ENCODE assay signal across 19 cellular contexts in genomic region chr13:110949628-110950027, GRCh38. TPM values are rescaled to one million over a fixed set of nuclear protein-coding genes. Genes with fewer than 3 reads are reported as not detected.
DNase-seq lines count a peak whose midpoint lies in the region; FAIRE-seq and TF ChIP-seq lines count a peak whose summit lies in the region.
"Had no signal": no experiment of that assay in that cellular context is flagged by ENCODE, and none has a peak within 500 bp of the region (broad histone marks: within the 10 kb centered on the region; RNA-seq: fewer than 3 reads in every experiment).

No MANE protein-coding gene starts in this region.

- no peaks in the 10 kb centered on the region; a peak in 2 of 5 replicates for H3K9me3 Mint-ChIP-seq in H9
- H3K9me3 Mint-ChIP-seq: CD8-positive, alpha-beta T cell; IgD-negative memory B cell had no signal

- DNase-seq in erythroblast (lab: John Stamatoyannopoulos, UW) (peak; percentile 24 to 41), H9 (no peak), ascending aorta (ENCODE audit: low spot score in 2 of 2) (no peak), NCI-H226 (no peak), frontal cortex (ENCODE audit: low spot score in 2 of 2) (no peak)
- DNase-seq: ACHN; BE2C; Calu3; CD8-positive, alpha-beta T cell; DMS79 treated with DMSO at 0.1 percent for 48 hours; GF-D8; GOT3; H7; KG1 had no signal

- H3K27me3 Mint-ChIP-seq in H9 (ENCODE audit: low read depth), result peaks cover 5% of the 10 kb centered on the region

- TF ChIP-seq CTCF in HEK293 (tag by site-specific recombination; IDR thresholded peaks at IDR 0.05) (no peak), H9 (conservative IDR thresholded peaks at IDR 0.05) (no peak), ascending aorta (IDR thresholded peaks at IDR 0.05) (no peak)

- no peak overlapping the region for H2AK5ac ChIP-seq in H9 (ENCODE audit: insufficient read length, low read length)

- no peaks in the 10 kb centered on the region for H3K4me1 Mint-ChIP-seq in H9

- no peak for TF ChIP-seq POLR2A in erythroblast (IDR thresholded peaks at IDR 0.05; ENCODE audit: low read length)

- peak overlapping the region; percentile 49 to 90 (median 76) for H3K4me2 ChIP-seq in BLaER1 treated with 17β-estradiol and CSF1 and Interleukin-3, amounts not matched to agents 10 nM and 100 nM
- no peak overlapping the region for H3K4me2 ChIP-seq in H9 (ENCODE audit: insufficient read depth, insufficient read length, low read length)

- no peak overlapping the region for H3K14ac ChIP-seq in H9 (ENCODE audit: insufficient read depth, low read length)

- peak overlapping the region in 5 of 10 experiments; percentile 6 to 27 (median 19); a peak in 6 of 20 replicates for H3K4me3 ChIP-seq in BLaER1 treated with 17β-estradiol and CSF1 and Interleukin-3, amounts not matched to agents 10 nM and 100 nM
- H3K4me3 ChIP-seq in HEK293 (ENCODE audit: low read depth, low read length), result no peak overlapping the region
- H3K4me3 ChIP-seq in ascending aorta, result no peak overlapping the region

- no peak overlapping the region for H2BK15ac ChIP-seq in H9 (ENCODE audit: low read depth, low read length)

- no peak for FAIRE-seq in frontal cortex (lab: Jason Lieb, UNC)
- FAIRE-seq: HepG2 had no signal

- H3K79me1 ChIP-seq in H9 (ENCODE audit: insufficient read depth, low read depth, low read length, poor library complexity, severe bottlenecking), result no peaks in the 10 kb centered on the region

- POLR2A ChIA-PET in HEK293 (lab: Yijun Ruan, JAX), result no interaction called here

- no peak overlapping the region for H3T11ph ChIP-seq in H9 (ENCODE audit: low read length)

- no peak overlapping the region for H3K18ac ChIP-seq in H9 (ENCODE audit: insufficient read length, low read depth, low read length)

- H3K36me3 ChIP-seq in BLaER1 treated with 17β-estradiol and CSF1 and Interleukin-3, amounts not matched to agents 10 nM and 100 nM, result 0 out of 22 replicates have a peak, but pooled peaks cover 0 to 4% (median 0%) of the 10 kb centered on the region in 11 experiments
- H3K36me3 ChIP-seq in HEK293 (ENCODE audit: control insufficient read depth in 2 of 2, insufficient read depth in 1 of 2, low read length in 2 of 2), result no peaks in the 10 kb centered on the region
- no peaks in the 10 kb centered on the region for H3K36me3 ChIP-seq in ascending aorta
- H3K36me3 ChIP-seq: BE2C had no signal

- H3K23ac ChIP-seq in H9 (ENCODE audit: insufficient read length, low read depth, low read length), result no peak overlapping the region

- CTCF ChIA-PET in HEK293 (lab: Yijun Ruan, JAX), result no interaction called here

- no peaks in the 10 kb centered on the region for H4K20me1 ChIP-seq in BLaER1 treated with 17β-estradiol and CSF1 and Interleukin-3, amounts not matched to agents 10 nM and 100 nM
- no peaks in the 10 kb centered on the region for H4K20me1 ChIP-seq in H9 (ENCODE audit: control insufficient read depth, insufficient read depth, insufficient read length)

- no peak overlapping the region for H2BK12ac ChIP-seq in H9 (ENCODE audit: insufficient read length, low read depth, low read length)

- no peak overlapping the region for H2BK20ac ChIP-seq in H9 (ENCODE audit: low read depth, low read length, poor library complexity, severe bottlenecking)

- H3K4me1 ChIP-seq in BLaER1 treated with 17β-estradiol and CSF1 and Interleukin-3, amounts not matched to agents 10 nM and 100 nM, result peaks cover 42 to 70% (median 48%) of the 10 kb centered on the region in 10 experiments
- H3K4me1 ChIP-seq in HEK293 (ENCODE audit: control insufficient read depth, insufficient read depth, low read length), result no peaks in the 10 kb centered on the region
- no peaks in the 10 kb centered on the region for H3K4me1 ChIP-seq in H9 (ENCODE audit: insufficient read depth, low read length)
- peaks cover 0 to 1% of the 10 kb centered on the region in 2 donors for H3K4me1 ChIP-seq in ascending aorta
- H3K4me1 ChIP-seq: BE2C had no signal

- H2AFZ ChIP-seq in H9 (ENCODE audit: low read length), result no peak overlapping the region

- peak overlapping the region in 9 of 11 experiments; percentile 10 to 43 (median 26); a peak in 7 of 22 replicates for H3K27ac ChIP-seq in BLaER1 treated with 17β-estradiol and CSF1 and Interleukin-3, amounts not matched to agents 10 nM and 100 nM
- H3K27ac ChIP-seq in HEK293 (ENCODE audit: extremely low read depth, low read depth, low read length), result no peak overlapping the region
- H3K27ac ChIP-seq in H9 (ENCODE audit: insufficient read length, low read depth, low read length), result no peak overlapping the region
- H3K27ac ChIP-seq in ascending aorta, result no peak overlapping the region

- H3K4ac ChIP-seq in H9 (ENCODE audit: low read depth, low read length), result no peak overlapping the region

- no CpG with 5 or more reads among the region's 4 CpGs for WGBS in H9 (ENCODE audit: extremely low coverage, insufficient read length, low lambda C conversion rate)

- H3K36me3 Mint-ChIP-seq in H9 (ENCODE audit: insufficient read depth in 1 of 3, low read depth in 3 of 3), result no peaks in the 10 kb centered on the region
- H3K36me3 Mint-ChIP-seq: CD14-positive monocyte; CD8-positive, alpha-beta T cell; IgD-negative memory B cell had no signal

- no peak overlapping the region for H4K5ac ChIP-seq in H9 (ENCODE audit: insufficient read length, low read depth, low read length)

- no peaks in the 10 kb centered on the region for H3K79me2 ChIP-seq in H9 (ENCODE audit: insufficient read depth, low read length)

- no peak overlapping the region for H3K56ac ChIP-seq in H9 (ENCODE audit: insufficient read length, low read depth, low read length)

- H2BK120ac ChIP-seq in H9 (ENCODE audit: low read depth, low read length, poor library complexity, severe bottlenecking), result no peak overlapping the region

- no peak overlapping the region for H3K4me3 Mint-ChIP-seq in H9
- H3K4me3 Mint-ChIP-seq: CD14-positive monocyte; CD8-positive, alpha-beta T cell; IgD-negative memory B cell had no signal

- no peak overlapping the region for H4K91ac ChIP-seq in H9 (ENCODE audit: insufficient read length, low read depth, low read length)

- H3K9me3 ChIP-seq in BLaER1 treated with 17β-estradiol and CSF1 and Interleukin-3, amounts not matched to agents 10 nM and 100 nM (replicated peaks in 1 of 11), result peaks cover 19 to 29% (median 21%) of the 10 kb centered on the region in 11 experiments
- no peaks in the 10 kb centered on the region for H3K9me3 ChIP-seq in HEK293 (ENCODE audit: control insufficient read depth, insufficient read depth, low read depth, low read length)
- no peaks in the 10 kb centered on the region for H3K9me3 ChIP-seq in H9 (ENCODE audit: control insufficient read depth, low read depth, low read length)
- no peaks in the 10 kb centered on the region for H3K9me3 ChIP-seq in ascending aorta
- H3K9me3 ChIP-seq: BE2C had no signal

- H4K8ac ChIP-seq in H9 (replicated peaks; ENCODE audit: insufficient read length, low read depth, low read length), result no peak overlapping the region

- intact Hi-C loops in ascending aorta (cut with DNase I), result no loop called here

- H3K23me2 ChIP-seq in H9 (ENCODE audit: insufficient read length, low read depth, low read length, poor library complexity, severe bottlenecking), result no peaks in the 10 kb centered on the region

- H3K27ac Mint-ChIP-seq in H9, result no peak overlapping the region
- H3K27ac Mint-ChIP-seq: CD8-positive, alpha-beta T cell; IgD-negative memory B cell had no signal

- H2BK5ac ChIP-seq in H9 (ENCODE audit: insufficient read length, low read length), result no peak overlapping the region

- H3K27me3 ChIP-seq in BLaER1 treated with 17β-estradiol and CSF1 and Interleukin-3, amounts not matched to agents 10 nM and 100 nM, result no peaks in the 10 kb centered on the region
- no peaks in the 10 kb centered on the region for H3K27me3 ChIP-seq in H9 (ENCODE audit: insufficient read depth, low read length)
- no peaks in the 10 kb centered on the region for H3K27me3 ChIP-seq in ascending aorta

- no peak overlapping the region for H3K9ac ChIP-seq in BLaER1 treated with 17β-estradiol and CSF1 and Interleukin-3, amounts not matched to agents 10 nM and 100 nM
- no peak overlapping the region for H3K9ac ChIP-seq in H9 (ENCODE audit: extremely low read depth, insufficient read length, low read length)

TF ChIP-seq in HEK293, 187 proteins besides CTCF, POLR2A, EP300 and RAD21:
- 0 out of 2 replicates have a peak, but pooled peaks have one; percentile 24 for TF ChIP-seq ZFHX2 (tag by site-specific recombination; conservative IDR thresholded peaks at IDR 0.05)
- TF ChIP-seq, protein P1, sequence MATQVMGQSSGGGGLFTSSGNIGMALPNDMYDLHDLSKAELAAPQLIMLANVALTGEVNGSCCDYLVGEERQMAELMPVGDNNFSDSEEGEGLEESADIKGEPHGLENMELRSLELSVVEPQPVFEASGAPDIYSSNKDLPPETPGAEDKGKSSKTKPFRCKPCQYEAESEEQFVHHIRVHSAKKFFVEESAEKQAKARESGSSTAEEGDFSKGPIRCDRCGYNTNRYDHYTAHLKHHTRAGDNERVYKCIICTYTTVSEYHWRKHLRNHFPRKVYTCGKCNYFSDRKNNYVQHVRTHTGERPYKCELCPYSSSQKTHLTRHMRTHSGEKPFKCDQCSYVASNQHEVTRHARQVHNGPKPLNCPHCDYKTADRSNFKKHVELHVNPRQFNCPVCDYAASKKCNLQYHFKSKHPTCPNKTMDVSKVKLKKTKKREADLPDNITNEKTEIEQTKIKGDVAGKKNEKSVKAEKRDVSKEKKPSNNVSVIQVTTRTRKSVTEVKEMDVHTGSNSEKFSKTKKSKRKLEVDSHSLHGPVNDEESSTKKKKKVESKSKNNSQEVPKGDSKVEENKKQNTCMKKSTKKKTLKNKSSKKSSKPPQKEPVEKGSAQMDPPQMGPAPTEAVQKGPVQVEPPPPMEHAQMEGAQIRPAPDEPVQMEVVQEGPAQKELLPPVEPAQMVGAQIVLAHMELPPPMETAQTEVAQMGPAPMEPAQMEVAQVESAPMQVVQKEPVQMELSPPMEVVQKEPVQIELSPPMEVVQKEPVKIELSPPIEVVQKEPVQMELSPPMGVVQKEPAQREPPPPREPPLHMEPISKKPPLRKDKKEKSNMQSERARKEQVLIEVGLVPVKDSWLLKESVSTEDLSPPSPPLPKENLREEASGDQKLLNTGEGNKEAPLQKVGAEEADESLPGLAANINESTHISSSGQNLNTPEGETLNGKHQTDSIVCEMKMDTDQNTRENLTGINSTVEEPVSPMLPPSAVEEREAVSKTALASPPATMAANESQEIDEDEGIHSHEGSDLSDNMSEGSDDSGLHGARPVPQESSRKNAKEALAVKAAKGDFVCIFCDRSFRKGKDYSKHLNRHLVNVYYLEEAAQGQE (tag by site-specific recombination; IDR thresholded peaks at IDR 0.05), result no peak

RNA-seq across cellular contexts. Expression of gene ANKRD10, which starts 34.8 kb away (rescaled TPM):
- total RNA-seq in H9 (2021) (159 and 160 TPM in 2 replicates), ascending aorta (100 TPM), frontal cortex (118 TPM)

Comparison
In these comparisons a context has a peak if more than half of its experiments do, and no peak if none do; other contexts are left out.
1. H3K27ac ChIP-seq: peak in BLaER1 treated with 17β-estradiol and CSF1 and Interleukin-3, amounts not matched to agents 10 nM and 100 nM (9 of 11); none in HEK293 (single experiment), H9 (single experiment) and ascending aorta (0 of 2).
2. DNase-seq: peak in erythroblast (2 of 2); none in H9 (single experiment), ascending aorta (0 of 2), NCI-H226 (single experiment) and frontal cortex (0 of 2).